9 cellular contexts compared by ENCODE assay signal in the genomic region with DNA sequence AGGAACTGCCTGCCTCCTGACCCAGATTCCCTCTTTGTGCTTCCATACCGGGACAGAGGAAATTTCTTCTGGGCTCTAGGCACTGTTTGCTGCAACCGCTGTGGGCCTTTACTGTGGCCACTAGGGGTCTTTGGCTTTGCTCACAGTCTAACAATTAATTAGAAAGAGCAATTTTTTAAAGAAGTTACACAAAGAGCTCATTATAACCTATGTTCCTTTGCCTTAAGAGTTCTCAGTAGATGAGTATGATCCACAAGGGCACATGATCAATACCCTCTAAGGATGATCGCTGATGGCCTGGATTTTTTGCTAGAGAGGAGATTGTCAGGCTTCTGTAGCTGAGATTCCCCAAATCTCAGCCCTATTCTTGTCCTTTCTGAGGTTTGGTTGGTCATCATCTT.
DNase-seq lines count a peak whose midpoint lies in the region; ATAC-seq and TF ChIP-seq lines count a peak whose summit lies in the region.
"Had no signal": no experiment of that assay in that cellular context is flagged by ENCODE, and none has a peak within 500 bp of the region (broad histone marks: within the 10 kb centered on the region; RNA-seq: fewer than 3 reads in every experiment).

No MANE protein-coding gene starts in this region.

- POLR2A ChIA-PET in CD8-positive, alpha-beta T cell (lab: Charles Lee), result no interaction called here

- no peak overlapping the region for H3K4me3 Mint-ChIP-seq in CD8-positive, alpha-beta T cell

- H3K4me1 ChIP-seq in heart right ventricle (no peaks in the 10 kb centered on the region), RWPE2 (ENCODE audit: insufficient read depth, poor library complexity, severe bottlenecking) (no peaks in the 10 kb centered on the region), upper lobe of right lung (no peaks in the 10 kb centered on the region)
- H3K4me1 ChIP-seq in CD8-positive, alpha-beta T cell (ENCODE audit: insufficient read depth, low read length), result no peaks in the 10 kb centered on the region

- in situ Hi-C loops in KBM-7 (cut with MboI; ENCODE audit: low pct_unique_long_range_greater_than_20kb, low sequenced_read_pairs), result no loop called here

- H3K36me3 ChIP-seq in heart right ventricle (no peaks in the 10 kb centered on the region), RWPE2 (ENCODE audit: low read depth) (no peaks in the 10 kb centered on the region), upper lobe of right lung (no peaks in the 10 kb centered on the region)
- no peaks in the 10 kb centered on the region for H3K36me3 ChIP-seq in CD8-positive, alpha-beta T cell (ENCODE audit: insufficient read depth, low read length)

- H3K27ac ChIP-seq in heart right ventricle (no peak overlapping the region), RWPE2 (ENCODE audit: poor library complexity, severe bottlenecking) (no peak overlapping the region), upper lobe of right lung (no peak overlapping the region)
- H3K27ac ChIP-seq in CD8-positive, alpha-beta T cell (ENCODE audit: low read depth, low read length), result no peak overlapping the region
- H3K27ac ChIP-seq: epithelial cell of prostate had no signal

- 38 to 43% methylated on average over 3 of the region's 3 CpGs for WGBS in heart right ventricle, 2 donors

- H3K27me3 ChIP-seq in heart right ventricle (no peaks in the 10 kb centered on the region), RWPE2 (ENCODE audit: insufficient read depth, poor library complexity, severe bottlenecking) (no peaks in the 10 kb centered on the region), upper lobe of right lung (no peaks in the 10 kb centered on the region)
- no peaks in the 10 kb centered on the region for H3K27me3 ChIP-seq in CD8-positive, alpha-beta T cell (ENCODE audit: insufficient read depth, low read length)

- H3K36me3 Mint-ChIP-seq in CD8-positive, alpha-beta T cell, result no peaks in the 10 kb centered on the region

- no peak overlapping the region for H3K27ac Mint-ChIP-seq in CD8-positive, alpha-beta T cell

- TF ChIP-seq CTCF in heart right ventricle (IDR thresholded peaks at IDR 0.05) (peak; percentile 16 to 55 (median 46)), RWPE2 (IDR thresholded peaks at IDR 0.05; ENCODE audit: poor library complexity, severe bottlenecking) (peak; percentile 70), upper lobe of right lung (IDR thresholded peaks at IDR 0.05) (peak; percentile 53)
- no peak for TF ChIP-seq CTCF in CD8-positive, alpha-beta T cell (IDR thresholded peaks at IDR 0.05)

- DNase-seq in heart right ventricle, result no peak
- DNase-seq in left cardiac atrium, result no peak
- DNase-seq in RWPE2 (ENCODE audit: low spot score), result no peak
- DNase-seq in head of caudate nucleus, result peak in 38 of 42 donors; percentile 15 to 83 (median 45)
- no peak for DNase-seq in upper lobe of right lung
- DNase-seq in CD8-positive, alpha-beta T cell, result no peak
- DNase-seq in KBM-7, result no peak
- no peak for DNase-seq in stimulated activated naive CD8-positive, alpha-beta T cell treated with anti-CD3 and anti-CD28 coated beads, Interleukin-15, Interleukin-2, amounts not matched to agents 100 U/mL and 50 U/mL, for 24 hours

- H3K9me3 Mint-ChIP-seq in CD8-positive, alpha-beta T cell, result no peaks in the 10 kb centered on the region

- no peaks in the 10 kb centered on the region for H3K4me1 Mint-ChIP-seq in CD8-positive, alpha-beta T cell (ENCODE audit: low read depth)

- intact Hi-C loops in heart right ventricle (cut with DNase I) (no loop called here), left cardiac atrium (cut with DNase I) (no loop called here), head of caudate nucleus (cut with DNase I) (no loop called here), upper lobe of right lung (cut with DNase I) (no loop called here)
- intact Hi-C loops in CD8-positive, alpha-beta T cell (cut with DNase I, micrococcal nuclease), result no loop called here

- ATAC-seq in heart right ventricle (no peak), left cardiac atrium (no peak), RWPE2 (ENCODE audit: low read depth) (no peak), upper lobe of right lung (no peak)
- ATAC-seq in CD8-positive, alpha-beta T cell, result no peak
- ATAC-seq in stimulated activated naive CD8-positive, alpha-beta T cell treated with anti-CD3 and anti-CD28 coated beads, Interleukin-15, Interleukin-2, amounts not matched to agents 100 U/mL and 50 U/mL, for 24 hours, result no peak

- CTCF ChIA-PET in CD8-positive, alpha-beta T cell (lab: Charles Lee), result no interaction called here

- H3K9me3 ChIP-seq in heart right ventricle (no peaks in the 10 kb centered on the region), RWPE2 (ENCODE audit: severe bottlenecking) (no peaks in the 10 kb centered on the region), upper lobe of right lung (no peaks in the 10 kb centered on the region)
- no peaks in the 10 kb centered on the region for H3K9me3 ChIP-seq in CD8-positive, alpha-beta T cell (ENCODE audit: low read length)

- H3K4me3 ChIP-seq in heart right ventricle (no peak overlapping the region), RWPE2 (ENCODE audit: severe bottlenecking) (no peak overlapping the region), upper lobe of right lung (no peak overlapping the region)
- no peak overlapping the region for H3K4me3 ChIP-seq in CD8-positive, alpha-beta T cell (ENCODE audit: low read depth, low read length)

- H3K27me3 Mint-ChIP-seq in CD8-positive, alpha-beta T cell (ENCODE audit: low read depth), result peaks cover 3% of the 10 kb centered on the region

Comparison
In these comparisons a context has a peak if more than half of its experiments do, and no peak if none do; other contexts are left out.
1. DNase-seq: peak in head of caudate nucleus (38 of 42); none in heart right ventricle (0 of 2), left cardiac atrium (single experiment), RWPE2 (single experiment), upper lobe of right lung (single experiment), CD8-positive, alpha-beta T cell (0 of 7), KBM-7 (single experiment) and stimulated activated naive CD8-positive, alpha-beta T cell treated with anti-CD3 and anti-CD28 coated beads, Interleukin-15, Interleukin-2, amounts not matched to agents 100 U/mL and 50 U/mL, for 24 hours (single experiment).